Comparison of ENCODE assay signal across 8 cellular contexts in genomic region chr2:64989126-64989981, GRCh38. TPM values are rescaled to one million over a fixed set of nuclear protein-coding genes. Genes with fewer than 3 reads are reported as not detected.
A peak's percentile ranks its signal among the peaks of the same experiment; 100 is the strongest.
DNase-seq lines count a peak whose midpoint lies in the region; ATAC-seq and TF ChIP-seq lines count a peak whose summit lies in the region.

SLC1A4 (plus strand) TSS chr2:64989399; CDS start chr2:64989644, 245 bp downstream.

- peak; percentile 94 for DNase-seq in D341Med (ENCODE audit: low spot score)
- peak; percentile 32 for DNase-seq in HuH-7.5 (ENCODE audit: low spot score)
- peak; percentile 72 for DNase-seq in PC-3
- peak; percentile 80 for DNase-seq in activated T-cell treated with anti-CD3 and anti-CD28 coated beads for 48 hours (ENCODE audit: low read depth)
- peak; percentile 61 for DNase-seq in stimulated activated CD8-positive, alpha-beta memory T cell treated with anti-CD3 and anti-CD28 coated beads, Interleukin-7, amount 100 ng/mL, for 24 hours (ENCODE audit: low read depth)

- H3K27ac ChIP-seq in PC-3 (ENCODE audit: low read length) (peak within 1 kb of the TSS; percentile 57), esophagus (ENCODE audit: low read depth in 2 of 2, low read length in 1 of 2) (peak within 1 kb of the TSS; percentile 92), muscle layer of colon (ENCODE audit: low read depth, low read length) (peak within 1 kb of the TSS; percentile 88)

- no peaks in the 10 kb centered on the region for H3K36me3 ChIP-seq in PC-3 (ENCODE audit: low read depth, low read length)
- no peaks in the 10 kb centered on the region for H3K36me3 ChIP-seq in esophagus (ENCODE audit: control insufficient read depth in 2 of 2, insufficient read depth in 2 of 2, low read length in 1 of 2)
- H3K36me3 ChIP-seq in muscle layer of colon (ENCODE audit: insufficient read depth, low read length) = no peaks in the 10 kb centered on the region

- H3K4me1 ChIP-seq in PC-3 (ENCODE audit: insufficient read depth, low read length) (peaks cover 17% of the 10 kb centered on the region), esophagus (ENCODE audit: control insufficient read depth in 2 of 2, insufficient read depth in 2 of 2, low read length in 1 of 2) (peaks cover 4 to 12% of the 10 kb centered on the region in 2 donors), muscle layer of colon (ENCODE audit: insufficient read depth, low read length) (peaks cover 9% of the 10 kb centered on the region)

- peak; percentile 72 for ATAC-seq in GM21526 (IDR thresholded peaks at IDR 0.05; ENCODE audit: low FRiP score, unreplicated experiment)
- ATAC-seq in PC-3 = peak; percentile 83

- peak within 1 kb of the TSS; percentile 86 for H3K4me2 ChIP-seq in PC-3 (ENCODE audit: low read length)

- BruUV-seq in PC-3 (replicated peaks; lab: Mats Ljungman, UMichigan) = no TSS peak

- intact Hi-C loops in PC-3 (cut with micrococcal nuclease) = loop anchor here (1.0 to 2.0 kb wide), 2 partner anchors 17 to 73 kb away; no protein-coding TSS in a partner anchor

- H3K79me2 ChIP-seq in PC-3 (ENCODE audit: low read length) = no peaks in the 10 kb centered on the region

- no peaks in the 10 kb centered on the region for H3F3A ChIP-seq in PC-3 (ENCODE audit: low read length, unreplicated experiment)

- 1% methylated on average over 71 to 109 of the region's 109 CpGs for WGBS in esophagus, 2 donors

- CTCF ChIA-PET in PC-3 (lab: Charles Lee) = interaction anchor here (1.8 kb wide), 1 partner anchor 71 kb away, joined by 7 read pairs; no protein-coding TSS in a partner anchor

- H3K9me2 ChIP-seq in PC-3 (replicated peaks; ENCODE audit: low read length) = no peaks in the 10 kb centered on the region

- peak within 1 kb of the TSS; percentile 100 for H2AFZ ChIP-seq in PC-3 (ENCODE audit: low read length)

- TF ChIP-seq CTCF in PC-3 (conservative IDR thresholded peaks at IDR 0.05; ENCODE audit: low read depth, low read length) = no peak

- no peaks in the 10 kb centered on the region for H4K20me1 ChIP-seq in PC-3 (ENCODE audit: low read length)

- no peaks in the 10 kb centered on the region for H3K9me3 ChIP-seq in PC-3 (ENCODE audit: low read length)
- H3K9me3 ChIP-seq in esophagus (ENCODE audit: control insufficient read depth in 2 of 2, insufficient read depth in 1 of 2, low read depth in 1 of 2, low read length in 1 of 2) = no peaks in the 10 kb centered on the region
- H3K9me3 ChIP-seq in muscle layer of colon (ENCODE audit: low read length) = no peaks in the 10 kb centered on the region

- POLR2A ChIA-PET in PC-3 (lab: Charles Lee; ENCODE audit: unreplicated experiment) = interaction anchor here (0.6 kb wide), 1 partner anchor 389 kb away, joined by 3 read pairs; no protein-coding TSS in a partner anchor

- H3K9ac ChIP-seq in PC-3 (ENCODE audit: low read length) (peak within 1 kb of the TSS; percentile 74), muscle layer of colon (ENCODE audit: low read length) (peak within 1 kb of the TSS; percentile 66)

- no peaks in the 10 kb centered on the region for H3K27me3 ChIP-seq in PC-3 (ENCODE audit: low read length)
- H3K27me3 ChIP-seq in esophagus (ENCODE audit: control insufficient read depth in 1 of 2, insufficient read depth in 2 of 2, low read length in 2 of 2) = no peaks in the 10 kb centered on the region
- H3K27me3 ChIP-seq in muscle layer of colon (ENCODE audit: control insufficient read depth in 1 of 2, insufficient read depth in 2 of 2, low read length in 2 of 2) = no peaks in the 10 kb centered on the region

- peak within 1 kb of the TSS; percentile 97 for H3K4me3 ChIP-seq in PC-3 (ENCODE audit: low read length)
- peak within 1 kb of the TSS; percentile 79 to 81 for H3K4me3 ChIP-seq in esophagus (ENCODE audit: low read depth in 1 of 2, low read length in 2 of 2)
- peak within 1 kb of the TSS; percentile 80 to 89 for H3K4me3 ChIP-seq in muscle layer of colon (ENCODE audit: low read depth in 1 of 2, low read length in 2 of 2)

RNA-seq across cellular contexts. Expression of gene SLC1A4, which starts in this region (rescaled TPM):
- 8.2 and 9.1 TPM in 2 replicates for total RNA-seq in PC-3 (2014; rRNA removed)
- polyA plus RNA-seq in esophagus = 1 to 10 TPM; 6.6 to 9.3 TPM

Comparison
In these comparisons a context has a peak if more than half of its experiments do, and no peak if none do; other contexts are left out.
1. Peak in every context shown above with its lines: DNase-seq, ATAC-seq, H3K4me3 ChIP-seq and H3K27ac ChIP-seq.
2. DNase-seq: peak in every context shown above with its lines; median percentile 94 in D341Med; 80 in activated T-cell treated with anti-CD3 and anti-CD28 coated beads for 48 hours; 72 in PC-3; 61 in stimulated activated CD8-positive, alpha-beta memory T cell treated with anti-CD3 and anti-CD28 coated beads, Interleukin-7, amount 100 ng/mL, for 24 hours; 32 in HuH-7.5.